2 cellular contexts compared by ENCODE assay signal in the genomic region with DNA sequence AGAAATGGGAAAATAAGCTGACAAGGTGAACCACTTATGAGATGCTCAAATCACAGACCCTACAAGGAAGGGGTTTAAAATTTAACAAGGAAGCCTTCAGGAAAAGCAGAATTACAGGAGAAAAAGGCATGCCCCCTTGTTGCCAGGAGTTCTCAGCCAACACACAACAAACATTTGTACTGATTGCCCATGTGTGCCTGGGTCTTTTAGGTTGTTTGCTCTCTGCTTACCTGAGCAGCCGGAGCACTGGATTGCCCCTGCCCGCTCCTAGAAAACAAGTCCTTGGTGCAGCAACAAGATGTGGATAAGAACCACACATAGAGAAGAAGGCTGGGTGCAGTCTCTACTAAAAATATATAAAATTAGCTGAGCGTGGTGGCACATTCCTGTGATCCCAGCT.
TF ChIP-seq lines count a peak whose summit lies in the region.

No MANE protein-coding gene starts in this region.

TF ChIP-seq in A549, 52 proteins besides CTCF, POLR2A, EP300 and RAD21:
- no peak for TF ChIP-seq REST (IDR thresholded peaks at IDR 0.05)
- TF ChIP-seq EHF (CRISPR knock-in tag; IDR thresholded peaks at IDR 0.05) = no peak
- TF ChIP-seq, protein P1, sequence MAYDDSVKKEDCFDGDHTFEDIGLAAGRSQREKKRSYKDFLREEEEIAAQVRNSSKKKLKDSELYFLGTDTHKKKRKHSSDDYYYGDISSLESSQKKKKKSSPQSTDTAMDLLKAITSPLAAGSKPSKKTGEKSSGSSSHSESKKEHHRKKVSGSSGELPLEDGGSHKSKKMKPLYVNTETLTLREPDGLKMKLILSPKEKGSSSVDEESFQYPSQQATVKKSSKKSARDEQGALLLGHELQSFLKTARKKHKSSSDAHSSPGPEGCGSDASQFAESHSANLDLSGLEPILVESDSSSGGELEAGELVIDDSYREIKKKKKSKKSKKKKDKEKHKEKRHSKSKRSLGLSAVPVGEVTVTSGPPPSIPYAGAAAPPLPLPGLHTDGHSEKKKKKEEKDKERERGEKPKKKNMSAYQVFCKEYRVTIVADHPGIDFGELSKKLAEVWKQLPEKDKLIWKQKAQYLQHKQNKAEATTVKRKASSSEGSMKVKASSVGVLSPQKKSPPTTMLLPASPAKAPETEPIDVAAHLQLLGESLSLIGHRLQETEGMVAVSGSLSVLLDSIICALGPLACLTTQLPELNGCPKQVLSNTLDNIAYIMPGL (CRISPR knock-in tag; IDR thresholded peaks at IDR 0.05; ENCODE audit: borderline replicate concordance) = no peak
- no peak for TF ChIP-seq HOXB13 (CRISPR knock-in tag; IDR thresholded peaks at IDR 0.05; ENCODE audit: low read depth)
- no peak for TF ChIP-seq FOSB (CRISPR knock-in tag; IDR thresholded peaks at IDR 0.05)
- TF ChIP-seq E2F6 (IDR thresholded peaks at IDR 0.05; ENCODE audit: borderline replicate concordance, low read depth) = no peak
- TF ChIP-seq NFE2L2 (conservative IDR thresholded peaks at IDR 0.05; ENCODE audit: low read length) = no peak
- TF ChIP-seq SMC3 (IDR thresholded peaks at IDR 0.05) = no peak
- no peak for TF ChIP-seq POLR2AphosphoS2 (conservative IDR thresholded peaks at IDR 0.05; ENCODE audit: low read length)
- TF ChIP-seq KDM5A (IDR thresholded peaks at IDR 0.05) = no peak
- no peak for TF ChIP-seq KDM1A (IDR thresholded peaks at IDR 0.05; ENCODE audit: low read depth)
- no peak for TF ChIP-seq HOXB5 (CRISPR knock-in tag; IDR thresholded peaks at IDR 0.05)

TF ChIP-seq in K562, 482 proteins besides CTCF, POLR2A, EP300 and RAD21:
- TF ChIP-seq ZNF444 (CRISPR knock-in tag; IDR thresholded peaks at IDR 0.05) (no peak), CCAR2 (IDR thresholded peaks at IDR 0.05; ENCODE audit: low read depth, low read length) (no peak), SRSF7 (optimal IDR thresholded peaks at IDR 0.05; ENCODE audit: low read depth, low read length) (no peak), RB1 (IDR thresholded peaks at IDR 0.05; ENCODE audit: low read depth) (no peak), GTF3C2 (IDR thresholded peaks at IDR 0.05; ENCODE audit: borderline replicate concordance, extremely low read depth, insufficient read length) (no peak), HNRNPL (IDR thresholded peaks at IDR 0.05; ENCODE audit: low read depth, low read length) (no peak), REST (CRISPR knock-in tag; IDR thresholded peaks at IDR 0.05; ENCODE audit: low read depth) (no peak), THRB (CRISPR knock-in tag; conservative IDR thresholded peaks at IDR 0.05) (no peak), ZC3H4 (CRISPR knock-in tag; IDR thresholded peaks at IDR 0.05; ENCODE audit: borderline replicate concordance) (no peak), CREB1 (IDR thresholded peaks at IDR 0.05) (no peak), CREB1 (CRISPR knock-in tag; IDR thresholded peaks at IDR 0.05) (no peak), ATF6 (CRISPR knock-in tag; IDR thresholded peaks at IDR 0.05) (no peak), BRD9 (IDR thresholded peaks at IDR 0.05; ENCODE audit: low read depth, partially characterized antibody) (no peak), ZBTB26 (CRISPR knock-in tag; IDR thresholded peaks at IDR 0.05) (no peak), NCOA2 (IDR thresholded peaks at IDR 0.05; ENCODE audit: partially characterized antibody in 2 of 2) (no peak), ZNF436 (CRISPR knock-in tag; IDR thresholded peaks at IDR 0.05) (no peak)
- TF ChIP-seq, protein P2, sequence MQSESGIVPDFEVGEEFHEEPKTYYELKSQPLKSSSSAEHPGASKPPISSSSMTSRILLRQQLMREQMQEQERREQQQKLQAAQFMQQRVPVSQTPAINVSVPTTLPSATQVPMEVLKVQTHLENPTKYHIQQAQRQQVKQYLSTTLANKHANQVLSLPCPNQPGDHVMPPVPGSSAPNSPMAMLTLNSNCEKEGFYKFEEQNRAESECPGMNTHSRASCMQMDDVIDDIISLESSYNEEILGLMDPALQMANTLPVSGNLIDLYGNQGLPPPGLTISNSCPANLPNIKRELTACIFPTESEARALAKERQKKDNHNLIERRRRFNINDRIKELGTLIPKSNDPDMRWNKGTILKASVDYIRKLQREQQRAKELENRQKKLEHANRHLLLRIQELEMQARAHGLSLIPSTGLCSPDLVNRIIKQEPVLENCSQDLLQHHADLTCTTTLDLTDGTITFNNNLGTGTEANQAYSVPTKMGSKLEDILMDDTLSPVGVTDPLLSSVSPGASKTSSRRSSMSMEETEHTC (IDR thresholded peaks at IDR 0.05) = no peak
